ENCODE assay signal across 9 cellular contexts in the genomic region with DNA sequence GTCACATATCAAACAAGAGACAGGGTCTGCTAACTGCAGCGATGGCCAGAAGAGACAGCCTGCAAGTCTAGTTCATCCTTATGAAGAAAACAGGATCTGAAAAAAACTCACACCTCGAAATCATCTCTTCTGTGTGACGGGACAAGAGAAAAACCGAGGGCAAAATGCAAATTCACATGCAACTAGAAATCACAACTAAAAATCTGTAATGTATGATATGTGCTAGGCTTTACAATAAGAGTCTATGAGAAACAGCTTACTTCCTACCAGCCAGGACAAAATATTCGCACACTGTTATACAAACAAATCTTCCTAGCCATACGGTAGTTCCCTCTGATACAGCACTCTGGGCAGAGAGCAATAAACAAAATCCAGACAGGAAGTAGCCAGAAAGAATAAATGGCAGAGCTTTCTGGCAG. TPM values are rescaled to one million over a fixed set of nuclear protein-coding genes. Genes with fewer than 3 reads are reported as not detected.
DNase-seq lines count a peak whose midpoint lies in the region; ATAC-seq and TF ChIP-seq lines count a peak whose summit lies in the region.
"Had no signal": no experiment of that assay in that cellular context is flagged by ENCODE, and none has a peak within 500 bp of the region (broad histone marks: within the 10 kb centered on the region; RNA-seq: fewer than 3 reads in every experiment).

No MANE protein-coding gene starts in this region.

- H3K4me3 ChIP-seq in muscle layer of duodenum (ENCODE audit: low read depth in 1 of 2, low read length in 2 of 2), result no peak overlapping the region
- H3K4me3 ChIP-seq in tibial nerve, result no peak overlapping the region
- H3K4me3 ChIP-seq: A549 had no signal

- H3K36me3 ChIP-seq in muscle layer of duodenum (ENCODE audit: control insufficient read depth in 1 of 2, insufficient read depth in 2 of 2, low read length in 2 of 2) (no peaks in the 10 kb centered on the region), tibial nerve (no peaks in the 10 kb centered on the region)

- H3K27ac ChIP-seq in muscle layer of duodenum (ENCODE audit: low read length) (peak overlapping the region; percentile 32), tibial nerve (peak overlapping the region in 1 of 4 donors; percentile 55)
- H3K27ac ChIP-seq: A549 had no signal

- H3K4me1 ChIP-seq in muscle layer of duodenum (ENCODE audit: control insufficient read depth in 1 of 2, insufficient read depth in 2 of 2, low read length in 2 of 2) (peaks cover 0 to 12% of the 10 kb centered on the region in 2 donors), tibial nerve (peaks cover 0 to 22% (median 8%) of the 10 kb centered on the region in 4 donors)
- H3K4me1 ChIP-seq: A549 had no signal

- DNase-seq in NCI-H2196 (lab: John Stamatoyannopoulos, UW; ENCODE audit: unreplicated experiment) (peak; percentile 17), NCI-H2196 treated with DMSO at 0.1 percent for 48 hours (lab: John Stamatoyannopoulos, UW; ENCODE audit: unreplicated experiment) (no peak), NCI-H1436 (lab: John Stamatoyannopoulos, UW) (no peak), tibial nerve (ENCODE audit: low spot score in 2 of 2) (no peak), cerebellum (ENCODE audit: low spot score) (no peak)

- TF ChIP-seq POLR2A in tibial nerve (IDR thresholded peaks at IDR 0.05), result no peak

- ATAC-seq in HG02678 (IDR thresholded peaks at IDR 0.05; ENCODE audit: unreplicated experiment), result peak; percentile 48
- peak; percentile 81 for ATAC-seq in SK-N-SH treated with all-trans-retinoic acid at 6 μM for 48 hours
- ATAC-seq: A549 had no signal

- H3K9me3 ChIP-seq in muscle layer of duodenum (ENCODE audit: control insufficient read depth in 1 of 2, low read length in 2 of 2) (no peaks in the 10 kb centered on the region), tibial nerve (no peaks in the 10 kb centered on the region)
- H3K9me3 ChIP-seq: A549 had no signal

- no peaks in the 10 kb centered on the region for H3K27me3 ChIP-seq in muscle layer of duodenum (ENCODE audit: low read depth, low read length)
- no peaks in the 10 kb centered on the region for H3K27me3 ChIP-seq in tibial nerve

- TF ChIP-seq EP300 in tibial nerve (IDR thresholded peaks at IDR 0.05), result no peak

- no peak for TF ChIP-seq CTCF in tibial nerve (IDR thresholded peaks at IDR 0.05)

- 39 to 47% methylated on average over 6 of the region's 6 CpGs for WGBS in tibial nerve, 2 donors

TF ChIP-seq in SK-N-SH treated with all-trans-retinoic acid at 6 μM for 48 hours, 23 proteins besides CTCF, POLR2A, EP300 and RAD21:
- no peak for TF ChIP-seq ESRRG (CRISPR knock-in tag; IDR thresholded peaks at IDR 0.05)
- no peak for TF ChIP-seq OSR1 (CRISPR knock-in tag; IDR thresholded peaks at IDR 0.05)
- TF ChIP-seq TCF4 (CRISPR knock-in tag; IDR thresholded peaks at IDR 0.05; ENCODE audit: borderline replicate concordance), result peak; percentile 24; the same call in 1 of the 2 replicates
TF ChIP-seq in SK-N-SH treated with all-trans-retinoic acid at 6 μM for 48 hours: peak in this region for 1.

RNA-seq across cellular contexts. Expression of gene ANKRD44, which starts 48.8 kb away (rescaled TPM):
- total RNA-seq in tibial nerve, result 10 to 100 TPM; 28.5 to 48.9 (median 41.5) TPM
- 84.9 TPM for total RNA-seq in cerebellum
